Comparison of ENCODE assay signal across 29 cellular contexts in the genomic region with DNA sequence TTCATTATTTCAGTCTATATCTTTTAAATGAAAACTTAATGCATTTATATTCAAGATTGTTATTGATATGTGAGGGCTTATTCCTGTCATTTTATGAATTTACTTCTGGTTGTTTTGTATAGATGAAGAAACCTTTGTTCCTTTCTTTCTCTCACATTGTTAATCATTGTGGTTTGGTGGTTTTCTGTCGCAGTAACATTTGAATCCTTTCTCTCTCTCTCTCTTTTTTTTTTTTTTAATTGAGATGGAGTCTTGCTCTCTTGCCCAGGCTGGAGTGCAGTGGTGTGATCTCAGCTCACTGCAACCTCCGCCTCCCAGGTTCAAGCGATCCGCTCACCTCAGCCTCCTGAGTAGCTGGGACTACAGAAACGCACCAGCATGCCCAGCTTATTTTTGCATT. TPM values are rescaled to one million over a fixed set of nuclear protein-coding genes. Genes with fewer than 3 reads are reported as not detected.
"Had no signal": no experiment of that assay in that cellular context is flagged by ENCODE, and none has a peak within 500 bp of the region (broad histone marks: within the 10 kb centered on the region; RNA-seq: fewer than 3 reads in every experiment).

No MANE protein-coding gene starts in this region.

- DNase-seq: dermis blood vessel endothelial cell; dorsolateral prefrontal cortex; effector CD4-positive, alpha-beta T cell; effector memory CD4-positive, alpha-beta T cell; erythroblast; esophagus squamous epithelium; foreskin fibroblast; foreskin melanocyte; gastrocnemius medialis; glutamatergic neuron; head of caudate nucleus; heart right ventricle; hippocampal formation; left cardiac atrium; left lung; left ventricle myocardium superior; lower lobe of right lung; mesenchymal stem cell; mucosa of descending colon; naive B cell; naive thymus-derived CD8-positive, alpha-beta T cell had no signal

- H3K4me3 ChIP-seq: coronary artery, dorsolateral prefrontal cortex, esophagus squamous epithelium, gastrocnemius medialis, heart right ventricle, left lung, lower lobe of right lung, mucosa of descending colon had no signal

- H3K36me3 Mint-ChIP-seq: mesothelial cell of epicardium had no signal

- H3K4me1 Mint-ChIP-seq: mesothelial cell of epicardium; naive B cell; naive thymus-derived CD8-positive, alpha-beta T cell had no signal

- H3K27ac Mint-ChIP-seq: mesothelial cell of epicardium; naive B cell; naive thymus-derived CD8-positive, alpha-beta T cell had no signal

- ATAC-seq: esophagus mucosa; gastrocnemius medialis; heart right ventricle; left cardiac atrium; left lung; left ventricle myocardium superior; lower lobe of right lung; mucosa of descending colon; naive thymus-derived CD8-positive, alpha-beta T cell had no signal

- H3K4me3 Mint-ChIP-seq: mesothelial cell of epicardium; naive B cell; naive thymus-derived CD8-positive, alpha-beta T cell had no signal

RNA-seq across cellular contexts. Expression of a gene that starts 22.1 kb away (rescaled TPM):
- total RNA-seq: dermis blood vessel endothelial cell; esophagus mucosa; glomerular endothelial cell; kidney epithelial cell; left ventricle myocardium superior; lung microvascular endothelial cell; mesenteric fat pad; mesothelial cell of epicardium; naive thymus-derived CD8-positive, alpha-beta T cell had no signal
- polyA plus RNA-seq: heart right ventricle; keratinocyte; naive thymus-derived CD8-positive, alpha-beta T cell had no signal
